Comparison of ENCODE assay signal across 8 cellular contexts in genomic region chr3:20185733-20186599, GRCh38. TPM values are rescaled to one million over a fixed set of nuclear protein-coding genes. Genes with fewer than 3 reads are reported as not detected.
A peak's percentile ranks its signal among the peaks of the same experiment; 100 is the strongest.
DNase-seq lines count a peak whose midpoint lies in the region; TF ChIP-seq lines count a peak whose summit lies in the region.

SGO1 (minus strand) TSS chr3:20186206; CDS start chr3:20184027, 2,179 bp downstream.

- peaks cover 18% of the 10 kb centered on the region for H3F3A ChIP-seq in MM.1S (ENCODE audit: insufficient read depth, low read length)

- H3K9me2 ChIP-seq in MM.1S (replicated peaks; ENCODE audit: insufficient read depth, low read length), result no peaks in the 10 kb centered on the region

- no peak within 1 kb of the TSS for H3K27ac Mint-ChIP-seq in neural crest cell (ENCODE audit: unreplicated experiment)

- H3K27me3 ChIP-seq in HAP-1 (ENCODE audit: low read depth) (no peaks in the 10 kb centered on the region), MM.1S (replicated peaks; ENCODE audit: insufficient read depth, low read length) (no peaks in the 10 kb centered on the region), stomach smooth muscle (ENCODE audit: control insufficient read depth in 1 of 2, insufficient read depth in 2 of 2, low read length in 2 of 2) (no peaks in the 10 kb centered on the region)

- H3K4me2 ChIP-seq in MM.1S (ENCODE audit: low read depth, low read length), result peak within 1 kb of the TSS; percentile 81

- H3K27ac ChIP-seq in MM.1S (ENCODE audit: low read length) (peak within 1 kb of the TSS; percentile 81), stomach smooth muscle (ENCODE audit: low read length) (peak within 1 kb of the TSS; percentile 94)

- TF ChIP-seq CTCF in MM.1S (IDR thresholded peaks at IDR 0.05; ENCODE audit: low read length) (no peak), foreskin fibroblast (IDR thresholded peaks at IDR 0.05; ENCODE audit: low read depth, low read length) (no peak), neural crest cell (conservative IDR thresholded peaks at IDR 0.05) (no peak)

- no peak within 1 kb of the TSS for H3K4me3 Mint-ChIP-seq in neural crest cell

- peak; percentile 97 for DNase-seq in G401 (ENCODE audit: low spot score)
- DNase-seq in HAP-1 (ENCODE audit: low spot score in 2 of 2), result peak; percentile 96 to 99
- peak; percentile 99 for DNase-seq in MM.1S
- peak; percentile 83 for DNase-seq in SHP77 treated with DMSO at 0.1 percent for 48 hours (lab: John Stamatoyannopoulos, UW)
- peak; percentile 100 for DNase-seq in activated effector memory CD4-positive, alpha-beta T cell treated with anti-CD3 and anti-CD28 coated beads, Interleukin-2, amount 50 U/mL, for 16 hours
- peak; percentile 98 to 99 for DNase-seq in foreskin fibroblast
- DNase-seq in neural crest cell (ENCODE audit: low read depth, low spot score), result peak; percentile 97

- no peaks in the 10 kb centered on the region for H4K20me1 ChIP-seq in MM.1S (ENCODE audit: insufficient read depth, low read length)

- no peaks in the 10 kb centered on the region for H3K4me1 Mint-ChIP-seq in neural crest cell

- no peaks in the 10 kb centered on the region for H3K9me3 Mint-ChIP-seq in neural crest cell

- H3K36me3 ChIP-seq in HAP-1 (replicated peaks) (peaks cover 23% of the 10 kb centered on the region), MM.1S (replicated peaks; ENCODE audit: insufficient read depth, low read length) (peaks cover 4% of the 10 kb centered on the region; the same call in 1 of the 2 replicates), stomach smooth muscle (ENCODE audit: control insufficient read depth in 2 of 2, insufficient read depth in 2 of 2, low read length in 2 of 2) (no peaks in the 10 kb centered on the region)

- peaks cover 3% of the 10 kb centered on the region for H3K36me3 Mint-ChIP-seq in neural crest cell (ENCODE audit: low read depth)

- H3K4me1 ChIP-seq in HAP-1, result peaks cover 14% of the 10 kb centered on the region; the same call in 1 of the 2 replicates
- peaks cover 10% of the 10 kb centered on the region for H3K4me1 ChIP-seq in MM.1S (ENCODE audit: low read length)
- H3K4me1 ChIP-seq in stomach smooth muscle (ENCODE audit: control insufficient read depth, insufficient read depth, low read length), result peaks cover 11% of the 10 kb centered on the region

- H3K9me3 ChIP-seq in HAP-1, result no peaks in the 10 kb centered on the region
- H3K9me3 ChIP-seq in MM.1S (replicated peaks; ENCODE audit: insufficient read depth, low read length), result no peaks in the 10 kb centered on the region
- no peaks in the 10 kb centered on the region for H3K9me3 ChIP-seq in stomach smooth muscle (ENCODE audit: control insufficient read depth in 2 of 2, low read length in 2 of 2)

- peak within 1 kb of the TSS; percentile 71 for H3K9ac ChIP-seq in MM.1S (ENCODE audit: low read length)
- peak within 1 kb of the TSS; percentile 98 to 99 for H3K9ac ChIP-seq in stomach smooth muscle (ENCODE audit: low read length in 2 of 2)

- H3K79me2 ChIP-seq in MM.1S (ENCODE audit: low read length), result peaks cover 28% of the 10 kb centered on the region

- H2AFZ ChIP-seq in MM.1S (ENCODE audit: low read length), result peak within 1 kb of the TSS; percentile 85

- H3K4me3 ChIP-seq in HAP-1 (peak within 1 kb of the TSS; percentile 74), MM.1S (ENCODE audit: low read length) (peak within 1 kb of the TSS; percentile 77), foreskin fibroblast (ENCODE audit: low read depth in 1 of 2, low read length in 2 of 2) (peak within 1 kb of the TSS; percentile 65 to 69), stomach smooth muscle (ENCODE audit: low read length in 2 of 2) (peak within 1 kb of the TSS; percentile 94 to 95)

- H3K27me3 Mint-ChIP-seq in neural crest cell (ENCODE audit: low read depth), result peaks cover 2% of the 10 kb centered on the region

- in situ Hi-C loops in G401 (cut with HindIII; ENCODE audit: low sequenced_read_pairs) (no loop called here), HAP-1 (cut with MboI; ENCODE audit: low sequenced_read_pairs) (no loop called here)

RNA-seq across cellular contexts. Expression of gene SGO1, which starts in this region (rescaled TPM):
- total RNA-seq in G401 (2014; rRNA removed; shearing (Covaris generic)), result 16.4 and 21.1 TPM in 2 replicates
- total RNA-seq in neural crest cell, result 33.3 and 34.8 TPM in 2 replicates

Comparison
In these comparisons a context has a peak if more than half of its experiments do, and no peak if none do; other contexts are left out.
1. Peak in every context shown above with its lines: DNase-seq, H3K4me3 ChIP-seq and H3K27ac ChIP-seq.